26 cellular contexts compared by ENCODE assay signal in the genomic region with DNA sequence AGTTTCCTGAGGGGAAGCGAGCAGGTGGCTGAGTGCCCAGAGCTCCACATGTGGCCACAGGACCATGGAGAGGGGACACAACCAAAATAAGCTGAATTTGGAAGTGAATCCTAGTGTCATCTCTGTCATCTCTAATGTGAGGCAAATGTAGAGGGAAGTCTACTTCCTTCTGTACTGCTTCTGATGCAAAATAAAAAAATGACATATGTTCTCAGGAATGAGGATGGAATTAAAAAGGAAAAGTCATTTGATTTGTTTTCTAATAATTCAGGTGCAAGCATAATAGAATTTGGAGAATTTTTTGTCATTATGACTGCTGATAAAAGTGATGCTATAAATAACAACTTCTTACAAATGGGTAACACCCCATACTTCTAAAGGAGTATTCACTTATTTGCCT. TPM values are rescaled to one million over a fixed set of nuclear protein-coding genes. Genes with fewer than 3 reads are reported as not detected.
DNase-seq lines count a peak whose midpoint lies in the region; ATAC-seq and TF ChIP-seq lines count a peak whose summit lies in the region.
"Had no signal": no experiment of that assay in that cellular context is flagged by ENCODE, and none has a peak within 500 bp of the region (broad histone marks: within the 10 kb centered on the region; RNA-seq: fewer than 3 reads in every experiment).

No MANE protein-coding gene starts in this region.

- TF ChIP-seq CTCF in Calu3 (IDR thresholded peaks at IDR 0.05; ENCODE audit: unreplicated experiment) (no peak), HEK293 (tag by site-specific recombination; IDR thresholded peaks at IDR 0.05) (no peak)

- no peaks in the 10 kb centered on the region for H3K9me3 Mint-ChIP-seq in Calu3 (ENCODE audit: low read depth, unreplicated experiment)

- no peak overlapping the region for H3K4me3 Mint-ChIP-seq in Calu3 (ENCODE audit: low read depth, unreplicated experiment)

- DNase-seq in Calu3: no peak
- peak; percentile 2 for DNase-seq in UCSD-AML1 (lab: John Stamatoyannopoulos, UW; ENCODE audit: unreplicated experiment)
- peak; percentile 7 for DNase-seq in renal cortical epithelial cell (ENCODE audit: low read depth)
- no peak for DNase-seq in NCI-H446 treated with DMSO at 0.1 percent for 48 hours (lab: John Stamatoyannopoulos, UW)
- DNase-seq: GF-D8; HCEC 1CT; Kasumi-1; NCI-H1092 treated with DMSO at 0.1 percent for 48 hours; NCI-H1436; NCI-H187 treated with DMSO at 0.1 percent for 48 hours; NCI-H2171 treated with DMSO at 0.1 percent for 48 hours; NCI-H345; NCI-H524; NCI-H774; NK-92 treated with Interleukin-12 subunit alpha and Interleukin-12 subunit beta, amount 100 ng/mL, for 24 hours; Peyer's patch; SHP77 treated with DMSO at 0.1 percent for 48 hours; T-helper 1 cell had no signal

- H3K27ac ChIP-seq in HEK293 (ENCODE audit: extremely low read depth, low read depth, low read length): no peak overlapping the region
- H3K27ac ChIP-seq: Peyer's patch had no signal

- no peaks in the 10 kb centered on the region for H3K9me3 ChIP-seq in HEK293 (ENCODE audit: control insufficient read depth, insufficient read depth, low read depth, low read length)
- H3K9me3 ChIP-seq: Peyer's patch had no signal

- POLR2A ChIA-PET in HEK293 (lab: Yijun Ruan, JAX): no interaction called here

- no peaks in the 10 kb centered on the region for H3K36me3 ChIP-seq in HEK293 (ENCODE audit: control insufficient read depth in 2 of 2, insufficient read depth in 1 of 2, low read length in 2 of 2)
- H3K36me3 ChIP-seq: Peyer's patch had no signal

- H3K4me1 ChIP-seq in HEK293 (ENCODE audit: control insufficient read depth, insufficient read depth, low read length): no peaks in the 10 kb centered on the region
- H3K4me1 ChIP-seq: Peyer's patch had no signal

- ATAC-seq in GM21423 (IDR thresholded peaks at IDR 0.05; ENCODE audit: unreplicated experiment) (no peak), HG03159 (IDR thresholded peaks at IDR 0.05; ENCODE audit: unreplicated experiment) (no peak)
- ATAC-seq: HepG2, K562 had no signal

- no peak overlapping the region for H3K4me3 ChIP-seq in HEK293 (ENCODE audit: low read depth, low read length)
- H3K4me3 ChIP-seq: K562, Peyer's patch had no signal

- no peaks in the 10 kb centered on the region for H3K27me3 Mint-ChIP-seq in Calu3 (ENCODE audit: unreplicated experiment)

- peaks cover 35% of the 10 kb centered on the region for H3K4me1 Mint-ChIP-seq in Calu3 (ENCODE audit: low read depth, unreplicated experiment)

- no TSS peak for BruUV-seq in Calu3 (replicated peaks; lab: Mats Ljungman, UMichigan)

- H3K36me3 Mint-ChIP-seq in Calu3 (ENCODE audit: insufficient read depth, unreplicated experiment): peaks cover 9% of the 10 kb centered on the region

- H3K27ac Mint-ChIP-seq in Calu3 (ENCODE audit: unreplicated experiment): peak overlapping the region; percentile 92

- intact Hi-C loops in Calu3 (cut with micrococcal nuclease; ENCODE audit: unreplicated experiment): no loop called here

- CTCF ChIA-PET in Calu3 (lab: Charles Lee): interaction anchor here (0.8 to 1.2 kb wide), 2 partner anchors 15 to 17 kb away, joined by 3 to 5 read pairs; no protein-coding TSS in a partner anchor
- CTCF ChIA-PET in HEK293 (lab: Yijun Ruan, JAX): interaction anchor here (0.7 to 1.0 kb wide), 2 partner anchors 14 to 511 kb away, joined by 3 read pairs; no protein-coding TSS in a partner anchor

TF ChIP-seq in HEK293, 187 proteins besides CTCF, POLR2A, EP300 and RAD21:
- TF ChIP-seq REST (tag by site-specific recombination; IDR thresholded peaks at IDR 0.05) (peak; percentile 52), ZFP3 (tag by site-specific recombination; IDR thresholded peaks at IDR 0.05; ENCODE audit: low read depth) (no peak)

RNA-seq across cellular contexts. Expression of gene POU1F1, which starts 59.5 kb away (rescaled TPM):
- not detected in 2 replicates for total RNA-seq in Calu3 (2022)
- total RNA-seq in renal cortical epithelial cell: not detected in 2 replicates
- total RNA-seq: H1, HepG2, HT1080, K562, M059J, Peyer's patch had no signal

Comparison
In these comparisons a context has a peak if more than half of its experiments do, and no peak if none do; other contexts are left out.
1. DNase-seq: peak in UCSD-AML1 (single experiment) and renal cortical epithelial cell (single experiment); none in Calu3 (single experiment) and NCI-H446 treated with DMSO at 0.1 percent for 48 hours (single experiment).